Comparison of ENCODE assay signal across 30 cellular contexts in the genomic region with DNA sequence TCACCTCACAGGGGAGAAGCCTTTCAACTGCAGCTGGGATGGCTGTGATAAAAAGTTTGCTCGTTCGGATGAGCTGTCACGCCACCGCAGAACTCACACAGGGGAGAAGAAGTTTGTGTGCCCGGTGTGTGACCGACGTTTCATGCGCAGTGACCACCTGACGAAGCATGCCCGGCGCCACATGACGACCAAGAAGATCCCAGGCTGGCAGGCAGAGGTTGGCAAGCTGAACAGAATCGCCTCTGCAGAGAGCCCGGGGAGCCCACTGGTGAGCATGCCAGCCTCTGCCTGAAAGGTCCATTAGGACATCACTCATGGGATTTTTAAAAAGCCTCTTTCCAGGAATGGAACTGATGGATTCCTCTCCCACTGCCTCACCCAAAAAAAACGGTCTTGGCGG. TPM values are rescaled to one million over a fixed set of nuclear protein-coding genes. Genes with fewer than 3 reads are reported as not detected.
"Had no signal": no experiment of that assay in that cellular context is flagged by ENCODE, and none has a peak within 500 bp of the region (broad histone marks: within the 10 kb centered on the region; RNA-seq: fewer than 3 reads in every experiment).

No MANE protein-coding gene starts in this region.

- H3K27me3 ChIP-seq: MG63, Peyer's patch had no signal

- H3K9me3 ChIP-seq: MG63, Peyer's patch had no signal

- FAIRE-seq: bronchial epithelial cell had no signal

- DNase-seq: activated B cell treated with CpG ODN at 0.5 μM for 24 hours; activated CD4-positive, alpha-beta memory T cell treated with anti-CD3 and anti-CD28 coated beads for 36 hours; activated CD4-positive, alpha-beta T cell treated with anti-CD3 and anti-CD28 coated beads for 4 hours; activated CD4-positive, alpha-beta T cell treated with anti-CD3 and anti-CD28 coated beads, Interleukin-2, amount 50 U/mL, for 1 hour; activated CD4-positive, CD25-positive, alpha-beta regulatory T cell treated with anti-CD3 and anti-CD28 coated beads, Interleukin-2, amount 50 U/mL, for 72 hours; activated naive CD4-positive, alpha-beta T cell; activated naive CD4-positive, alpha-beta T cell treated with anti-CD3 and anti-CD28 coated beads, Interleukin-2, amount 50 U/mL, for 16 hours; activated naive CD8-positive, alpha-beta T cell treated with anti-CD3 and anti-CD28 coated beads for 36 hours; activated T-cell treated with anti-CD3 and anti-CD28 coated beads, Interleukin-2, amount 50 U/mL, for 1 hour; amygdala; caudate nucleus; cerebellar nuclear complex; Kasumi-1; KG1; MG63; MV-4-11; NCI-H1092; NCI-H1436 treated with DMSO at 0.1 percent for 48 hours; NCI-H1694 treated with DMSO at 0.1 percent for 48 hours; NCI-H2029; NCI-H345; NCI-H524 treated with DMSO at 0.1 percent for 48 hours; Peyer's patch; Right ventricle myocardium superior; SW 1271; T-helper 1 cell; T-helper 2 cell; T-helper 9 cell had no signal

- H3K27ac ChIP-seq: Peyer's patch, RWPE1 had no signal

- H3K4me3 ChIP-seq: MG63, Peyer's patch had no signal

RNA-seq across cellular contexts. Expression of gene CYS1, which starts 28.0 kb away (rescaled TPM):
- total RNA-seq: activated naive CD8-positive, alpha-beta T cell treated with anti-CD3 and anti-CD28 coated beads for 36 hours had no signal
